Comparison of ENCODE assay signal across 8 cellular contexts in genomic region chr10:102502029-102502336, GRCh38. TPM values are rescaled to one million over a fixed set of nuclear protein-coding genes. Genes with fewer than 3 reads are reported as not detected.
DNase-seq lines count a peak whose midpoint lies in the region; ATAC-seq and TF ChIP-seq lines count a peak whose summit lies in the region.

No MANE protein-coding gene starts in this region.

- TF ChIP-seq CTCF in Caco-2 (IDR thresholded peaks at IDR 0.05; ENCODE audit: insufficient read depth in 1 of 2, low read depth in 1 of 2, low read length in 1 of 2, severe bottlenecking in 1 of 2, unreplicated experiment in 1 of 2) (no peak), endothelial cell (IDR thresholded peaks at IDR 0.05; ENCODE audit: unreplicated experiment) (no peak)

- ATAC-seq in GM21423 (IDR thresholded peaks at IDR 0.05; ENCODE audit: unreplicated experiment), result peak; percentile 70

- intact Hi-C loops in Caco-2 (cut with micrococcal nuclease; ENCODE audit: unreplicated experiment), result loop anchor here (1.0 to 5.0 kb wide), 7 partner anchors 41 to 350 kb away; partner anchors contain the start of genes ARL3, CUEDC2, GBF1 and NOLC1

- H3K4me3 ChIP-seq in Caco-2 (ENCODE audit: low read depth, low read length), result peak overlapping the region; percentile 85

- no peaks in the 10 kb centered on the region for H3K36me3 ChIP-seq in Caco-2 (ENCODE audit: control insufficient read depth, insufficient read depth, low read length)

- no peaks in the 10 kb centered on the region for H3K9me3 ChIP-seq in Caco-2

- DNase-seq in Caco-2 (peak; percentile 99 to 100), HUDEP-2 (lab: John Stamatoyannopoulos, UW; ENCODE audit: unreplicated experiment in 76 of 76) (peak in 75 of 76 experiments; percentile 88 to 99 (median 98)), NOMO-1 treated with DMSO at 0.1 percent for 48 hours (lab: John Stamatoyannopoulos, UW; ENCODE audit: unreplicated experiment) (peak; percentile 98), endothelial cell (ENCODE audit: low spot score) (peak; percentile 97), mesenteric fat pad (ENCODE audit: low spot score) (peak; percentile 99)
- DNase-seq in activated CD8-positive, alpha-beta memory T cell treated with anti-CD3 and anti-CD28 coated beads, Interleukin-2, amount 50 U/mL, for 24 hours (ENCODE audit: extremely low read depth), result peak; percentile 98
- peak; percentile 95 for DNase-seq in stimulated activated CD8-positive, alpha-beta memory T cell treated with anti-CD3 and anti-CD28 coated beads, Interleukin-15, amount 100 ng/mL, for 1 hour (ENCODE audit: low read depth)

- BruUV-seq in Caco-2 (replicated peaks; lab: Mats Ljungman, UMichigan), result no TSS peak

- H3K4me1 Mint-ChIP-seq in Caco-2 (ENCODE audit: low read depth, unreplicated experiment) (no peaks in the 10 kb centered on the region), endothelial cell (ENCODE audit: unreplicated experiment) (peaks cover 20% of the 10 kb centered on the region)

- H3K36me3 Mint-ChIP-seq in Caco-2 (ENCODE audit: insufficient read depth, unreplicated experiment), result peaks cover 35% of the 10 kb centered on the region
- H3K36me3 Mint-ChIP-seq in endothelial cell (ENCODE audit: low read depth, unreplicated experiment), result peaks cover 3% of the 10 kb centered on the region

- CTCF ChIA-PET in Caco-2 (lab: Charles Lee), result interaction anchor here (0.6 to 4.0 kb wide), 25 partner anchors 19 to 350 kb away, joined by 3 to 122 read pairs (median 3); partner anchors contain the start of genes CUEDC2, NOLC1, PITX3 and TRIM8

- H3K27me3 ChIP-seq in Caco-2 (replicated peaks; ENCODE audit: control insufficient read depth, insufficient read depth, low read length), result no peaks in the 10 kb centered on the region

- H3K4me3 Mint-ChIP-seq in Caco-2 (ENCODE audit: unreplicated experiment), result no peak overlapping the region
- no peak overlapping the region for H3K4me3 Mint-ChIP-seq in endothelial cell (ENCODE audit: unreplicated experiment)

- POLR2A ChIA-PET in Caco-2 (lab: Charles Lee), result interaction anchor here (0.5 to 1.0 kb wide), 6 partner anchors 40 to 387 kb away, joined by 3 to 6 read pairs (median 4); partner anchors contain the start of genes CUEDC2 and NFKB2

- no peaks in the 10 kb centered on the region for H3K27me3 Mint-ChIP-seq in Caco-2 (ENCODE audit: insufficient read depth, unreplicated experiment)
- H3K27me3 Mint-ChIP-seq in endothelial cell (ENCODE audit: unreplicated experiment), result peaks cover under 1% of the 10 kb centered on the region

- H3K4me1 ChIP-seq in Caco-2, result no peaks in the 10 kb centered on the region

- H3K27ac Mint-ChIP-seq in Caco-2 (ENCODE audit: unreplicated experiment) (no peak overlapping the region), endothelial cell (ENCODE audit: unreplicated experiment) (no peak overlapping the region)

- H3K9me3 Mint-ChIP-seq in Caco-2 (ENCODE audit: unreplicated experiment) (no peaks in the 10 kb centered on the region), endothelial cell (ENCODE audit: unreplicated experiment) (no peaks in the 10 kb centered on the region)

RNA-seq across cellular contexts. Expression of gene ACTR1A, which starts 0.5 kb away (rescaled TPM):
- total RNA-seq in Caco-2 (2022) (65.9 and 69.7 TPM in 2 replicates), endothelial cell (ENCODE audit: unreplicated experiment) (147 TPM), mesenteric fat pad (111 TPM)

RNA-seq across cellular contexts. Expression of gene SUFU, which starts 1.8 kb away (rescaled TPM):
- total RNA-seq in Caco-2 (2022) (10.6 and 11.4 TPM in 2 replicates), endothelial cell (ENCODE audit: unreplicated experiment) (44.4 TPM), mesenteric fat pad (11.6 TPM)

RNA-seq across cellular contexts. Expression of gene C10orf95, which starts 50.6 kb away (rescaled TPM):
- total RNA-seq in Caco-2 (2022) (0.82 and 0.86 TPM in 2 replicates), endothelial cell (ENCODE audit: unreplicated experiment) (0.18 TPM), mesenteric fat pad (0.22 TPM)

Comparison
In these comparisons a context has a peak if more than half of its experiments do, and no peak if none do; other contexts are left out.
1. Peak in every context shown above with its lines: DNase-seq, ATAC-seq and H3K4me3 ChIP-seq.